In the genomic region with DNA sequence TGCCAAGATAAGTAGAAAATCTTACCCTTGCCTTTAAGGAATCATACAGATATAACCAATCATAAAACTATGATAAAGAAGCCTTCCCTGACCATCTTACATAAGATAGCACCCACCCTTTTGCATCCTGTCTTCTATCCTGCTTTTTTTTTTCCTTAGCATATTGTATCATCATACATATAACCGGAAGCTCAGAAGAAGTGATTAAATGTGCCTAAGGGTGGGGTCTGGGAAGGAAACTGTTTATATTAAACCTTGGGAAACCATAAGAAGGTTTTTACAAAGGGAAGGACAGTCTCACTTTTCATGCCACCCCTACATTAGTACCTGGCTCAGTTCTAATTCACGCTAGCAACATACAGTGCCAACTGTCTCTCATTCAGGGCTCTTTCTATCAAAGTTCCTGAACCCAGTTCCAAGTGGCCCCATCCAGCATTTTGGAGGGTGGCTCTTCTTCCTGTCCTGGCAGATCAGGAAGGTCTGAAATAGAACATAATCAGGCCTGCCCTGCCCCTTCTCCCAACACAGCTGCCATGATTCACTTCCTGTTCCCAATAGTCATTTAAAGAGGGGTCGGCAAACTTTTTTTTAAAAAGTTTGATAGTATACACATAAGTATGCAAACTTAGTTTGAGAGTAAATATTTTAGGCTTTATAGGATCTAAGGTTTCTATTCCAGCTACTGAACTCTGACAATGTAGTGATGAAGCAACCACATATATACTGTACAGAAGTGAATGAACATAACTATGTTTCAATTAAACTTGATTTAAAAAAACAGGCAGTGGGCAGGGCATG, we compare ENCODE assay signal across 9 cellular contexts.
A peak's percentile ranks its signal among the peaks of the same experiment; 100 is the strongest.
DNase-seq lines count a peak whose midpoint lies in the region; ATAC-seq and TF ChIP-seq lines count a peak whose summit lies in the region.
"Had no signal": no experiment of that assay in that cellular context is flagged by ENCODE, and none has a peak within 500 bp of the region (broad histone marks: within the 10 kb centered on the region; RNA-seq: fewer than 3 reads in every experiment).

No MANE protein-coding gene starts in this region.

- no peak overlapping the region for H2BK120ac ChIP-seq in mesenchymal stem cell (ENCODE audit: low read depth, low read length)

- H3K9me3 ChIP-seq in A673 (ENCODE audit: low read depth, low read length, poor library complexity, severe bottlenecking) (no peaks in the 10 kb centered on the region), colonic mucosa (no peaks in the 10 kb centered on the region), mesenchymal stem cell (ENCODE audit: control insufficient read depth, low read length) (no peaks in the 10 kb centered on the region)

- no peak for ATAC-seq in HG03520 (IDR thresholded peaks at IDR 0.05; ENCODE audit: unreplicated experiment)
- ATAC-seq in stimulated activated naive CD8-positive, alpha-beta T cell treated with anti-CD3 and anti-CD28 coated beads, Interleukin-15, Interleukin-2, amounts not matched to agents 100 U/mL and 50 U/mL, for 24 hours, result no peak

- no peak overlapping the region for H4K8ac ChIP-seq in mesenchymal stem cell (ENCODE audit: low read length)

- H3K9ac ChIP-seq in colonic mucosa (ENCODE audit: low read depth in 2 of 2, low read length in 2 of 2) (peak overlapping the region in 1 of 2 donors; percentile 38), mesenchymal stem cell (ENCODE audit: low read length) (peak overlapping the region; percentile 6)

- H3K4me2 ChIP-seq in mesenchymal stem cell (ENCODE audit: low read length, poor library complexity, severe bottlenecking), result no peak overlapping the region

- no peak overlapping the region for H3K4ac ChIP-seq in mesenchymal stem cell (ENCODE audit: low read depth in 1 of 2, low read length in 2 of 2)

- H3K14ac ChIP-seq in mesenchymal stem cell (ENCODE audit: low read length in 2 of 2), result no peak overlapping the region

- H4K91ac ChIP-seq in mesenchymal stem cell (ENCODE audit: low read length), result peak overlapping the region; percentile 40

- H3K79me1 ChIP-seq in mesenchymal stem cell (replicated peaks; ENCODE audit: low read length, poor library complexity, severe bottlenecking), result peaks cover 12% of the 10 kb centered on the region

- no peak overlapping the region for H2BK15ac ChIP-seq in mesenchymal stem cell (ENCODE audit: low read depth, poor library complexity, severe bottlenecking)

- no peak overlapping the region for H2AFZ ChIP-seq in mesenchymal stem cell (ENCODE audit: low read depth, low read length)

- intact Hi-C loops in A673 (cut with micrococcal nuclease; ENCODE audit: unreplicated experiment), result no loop called here
- intact Hi-C loops in colonic mucosa (cut with DNase I), result no loop called here

- peak overlapping the region; percentile 44 for H3K27ac ChIP-seq in A673 (ENCODE audit: low read depth, low read length, poor library complexity, severe bottlenecking)
- H3K27ac ChIP-seq in colonic mucosa, result peak overlapping the region; percentile 56
- H3K27ac ChIP-seq in mesenchymal stem cell (ENCODE audit: low read length, poor library complexity, severe bottlenecking), result peak overlapping the region; percentile 51

- H3K36me3 ChIP-seq in A673 (ENCODE audit: insufficient read depth, low read length, poor library complexity, severe bottlenecking) (no peaks in the 10 kb centered on the region), colonic mucosa (no peaks in the 10 kb centered on the region), mesenchymal stem cell (ENCODE audit: control insufficient read depth in 1 of 2, insufficient read depth in 2 of 2, low read depth in 1 of 2, low read length in 2 of 2) (peaks cover 14 to 16% of the 10 kb centered on the region in 2 experiments)

- H2AK5ac ChIP-seq in mesenchymal stem cell (ENCODE audit: low read length, severe bottlenecking), result peak overlapping the region; percentile 94

- peak overlapping the region in 1 of 2 experiments; percentile 56 for H3K23ac ChIP-seq in mesenchymal stem cell (ENCODE audit: low read length in 2 of 2)

- H3K18ac ChIP-seq in mesenchymal stem cell (ENCODE audit: low read depth in 1 of 2, low read length in 2 of 2), result no peak overlapping the region

- no peak overlapping the region for H2BK12ac ChIP-seq in mesenchymal stem cell (ENCODE audit: low read length in 2 of 2)

- H3K27me3 ChIP-seq in A673 (replicated peaks; ENCODE audit: insufficient read depth, low read depth, low read length, poor library complexity) (no peaks in the 10 kb centered on the region), colonic mucosa (no peaks in the 10 kb centered on the region), mesenchymal stem cell (ENCODE audit: control insufficient read depth in 1 of 2, insufficient read depth in 1 of 2, low read length in 2 of 2) (no peaks in the 10 kb centered on the region)

- WGBS in mesenchymal stem cell, result 63% methylated on average over 1 of the region's 3 CpGs

- H3K4me3 ChIP-seq in A673 (ENCODE audit: low read depth, low read length, poor library complexity, severe bottlenecking), result no peak overlapping the region
- H3K4me3 ChIP-seq in colonic mucosa, result no peak overlapping the region
- peak overlapping the region in 1 of 2 experiments; percentile 14 for H3K4me3 ChIP-seq in mesenchymal stem cell (ENCODE audit: insufficient read depth in 1 of 2, low read depth in 1 of 2, low read length in 2 of 2)

- BruUV-seq in A673 (replicated peaks; lab: Mats Ljungman, UMichigan), result no TSS peak

- H3K4me1 ChIP-seq in A673 (ENCODE audit: insufficient read depth, low read length, poor library complexity, severe bottlenecking), result peaks cover 39% of the 10 kb centered on the region
- H3K4me1 ChIP-seq in colonic mucosa, result peaks cover 18% of the 10 kb centered on the region
- H3K4me1 ChIP-seq in mesenchymal stem cell (ENCODE audit: control insufficient read depth, insufficient read depth, low read depth, low read length), result peaks cover 8% of the 10 kb centered on the region

- POLR2A ChIA-PET in A673 (lab: Charles Lee; ENCODE audit: low non-redundant PET), result no interaction called here

- DNase-seq in A673 (ENCODE audit: low spot score) (peak; percentile 37), LHCN-M2 (ENCODE audit: low read depth) (peak; percentile 82), colonic mucosa (peak; percentile 25), mesenchymal stem cell (peak; percentile 80), NCI-H2196 (lab: John Stamatoyannopoulos, UW; ENCODE audit: unreplicated experiment) (no peak), DMS153 (lab: John Stamatoyannopoulos, UW) (no peak)
- no peak for DNase-seq in stimulated activated naive CD8-positive, alpha-beta T cell treated with anti-CD3 and anti-CD28 coated beads, Interleukin-15, Interleukin-2, amounts not matched to agents 100 U/mL and 50 U/mL, for 24 hours
- DNase-seq: OCI-M1 had no signal

- TF ChIP-seq CTCF in A673 (conservative IDR thresholded peaks at IDR 0.05; ENCODE audit: low read depth, low read length), result no peak
- no peak for TF ChIP-seq CTCF in colonic mucosa (IDR thresholded peaks at IDR 0.05)

- H2BK5ac ChIP-seq in mesenchymal stem cell (ENCODE audit: low read depth, low read length, poor library complexity, severe bottlenecking), result no peak overlapping the region

- CTCF ChIA-PET in A673 (lab: Charles Lee), result interaction anchor here (1.0 kb wide), 1 partner anchor 83 kb away, joined by 4 read pairs; no protein-coding TSS in a partner anchor

Comparison
In these comparisons a context has a peak if more than half of its experiments do, and no peak if none do; other contexts are left out.
1. DNase-seq: peak in A673 (single experiment), LHCN-M2 (single experiment), colonic mucosa (single experiment) and mesenchymal stem cell (single experiment); none in NCI-H2196 (single experiment), stimulated activated naive CD8-positive, alpha-beta T cell treated with anti-CD3 and anti-CD28 coated beads, Interleukin-15, Interleukin-2, amounts not matched to agents 100 U/mL and 50 U/mL, for 24 hours (single experiment) and DMS153 (single experiment).
2. Peak in every context shown above with its lines, with median percentiles within 50 percentile points of each other: H3K27ac ChIP-seq.